In the genomic region with DNA sequence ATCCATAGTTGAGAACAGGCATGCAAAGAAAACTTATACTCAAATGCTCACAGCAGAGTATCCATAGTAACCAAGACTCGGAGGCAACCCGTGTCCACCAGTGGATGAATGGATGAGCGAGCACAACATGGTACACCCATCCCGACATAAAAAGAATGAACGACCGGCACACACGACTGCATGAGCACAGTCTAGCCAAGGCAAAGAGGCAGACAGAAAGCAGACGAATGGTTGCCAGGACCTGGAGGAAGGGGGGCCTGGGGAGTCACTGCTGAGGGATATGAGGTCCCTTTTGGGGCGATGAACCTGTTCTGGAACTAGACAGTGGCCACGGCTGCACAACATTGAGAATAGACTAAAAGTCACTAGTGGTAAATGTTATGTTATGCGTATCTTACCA, we compare ENCODE assay signal across 2 cellular contexts.
TF ChIP-seq lines count a peak whose summit lies in the region.

No MANE protein-coding gene starts in this region.

TF ChIP-seq in SK-N-SH, 30 proteins besides CTCF, POLR2A, EP300 and RAD21 (continued from another document):
- TF ChIP-seq, protein P1, sequence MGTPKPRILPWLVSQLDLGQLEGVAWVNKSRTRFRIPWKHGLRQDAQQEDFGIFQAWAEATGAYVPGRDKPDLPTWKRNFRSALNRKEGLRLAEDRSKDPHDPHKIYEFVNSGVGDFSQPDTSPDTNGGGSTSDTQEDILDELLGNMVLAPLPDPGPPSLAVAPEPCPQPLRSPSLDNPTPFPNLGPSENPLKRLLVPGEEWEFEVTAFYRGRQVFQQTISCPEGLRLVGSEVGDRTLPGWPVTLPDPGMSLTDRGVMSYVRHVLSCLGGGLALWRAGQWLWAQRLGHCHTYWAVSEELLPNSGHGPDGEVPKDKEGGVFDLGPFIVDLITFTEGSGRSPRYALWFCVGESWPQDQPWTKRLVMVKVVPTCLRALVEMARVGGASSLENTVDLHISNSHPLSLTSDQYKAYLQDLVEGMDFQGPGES (IDR thresholded peaks at IDR 0.05; ENCODE audit: low read depth, low read length): no peak
- no peak for TF ChIP-seq FOXM1 (IDR thresholded peaks at IDR 0.05; ENCODE audit: low read depth)
- no peak for TF ChIP-seq RFX5 (IDR thresholded peaks at IDR 0.05; ENCODE audit: low read length)
- TF ChIP-seq USF1 (IDR thresholded peaks at IDR 0.05; ENCODE audit: borderline replicate concordance, low read depth): no peak
TF ChIP-seq in SK-N-SH: peak in this region for 0.

TF ChIP-seq in SK-N-SH treated with all-trans-retinoic acid at 6 μM for 48 hours, 23 proteins besides CTCF, POLR2A, EP300 and RAD21 (continued from another document):
- TF ChIP-seq CREB5 (CRISPR knock-in tag; IDR thresholded peaks at IDR 0.05; ENCODE audit: low read depth): no peak
- no peak for TF ChIP-seq BACH2 (CRISPR knock-in tag; IDR thresholded peaks at IDR 0.05; ENCODE audit: borderline replicate concordance)
TF ChIP-seq in SK-N-SH treated with all-trans-retinoic acid at 6 μM for 48 hours: peak in this region for 0.
